Comparison of ENCODE assay signal across 17 cellular contexts in genomic region chr3:131178710-131179375, GRCh38.
DNase-seq lines count a peak whose midpoint lies in the region; ATAC-seq, FAIRE-seq and TF ChIP-seq lines count a peak whose summit lies in the region.
"Had no signal": no experiment of that assay in that cellular context is flagged by ENCODE, and none has a peak within 500 bp of the region (broad histone marks: within the 10 kb centered on the region; RNA-seq: fewer than 3 reads in every experiment).

No MANE protein-coding gene starts in this region.

- TF ChIP-seq CTCF in bronchial epithelial cell (IDR thresholded peaks at IDR 0.05; ENCODE audit: insufficient read depth, low read length, severe bottlenecking) (no peak), left lung (IDR thresholded peaks at IDR 0.05) (no peak), ovary (IDR thresholded peaks at IDR 0.05) (no peak)

- H3K4me1 ChIP-seq in left lung, result no peaks in the 10 kb centered on the region
- H3K4me1 ChIP-seq in ovary (ENCODE audit: insufficient read depth), result no peaks in the 10 kb centered on the region

- H3K27ac ChIP-seq in left lung (no peak overlapping the region), ovary (no peak overlapping the region)
- H3K27ac ChIP-seq: C4-2B had no signal

- no peak for TF ChIP-seq EP300 in ovary (IDR thresholded peaks at IDR 0.05)

- no peak for TF ChIP-seq POLR2A in ovary (IDR thresholded peaks at IDR 0.05)

- H3K36me3 ChIP-seq in bronchial epithelial cell (ENCODE audit: control insufficient read depth, insufficient read depth, low read length), result no peaks in the 10 kb centered on the region
- no peaks in the 10 kb centered on the region for H3K36me3 ChIP-seq in left lung
- no peaks in the 10 kb centered on the region for H3K36me3 ChIP-seq in ovary

- intact Hi-C loops in left lung (cut with DNase I) (no loop called here), ovary (cut with DNase I) (no loop called here)

- H3K9me3 ChIP-seq in left lung (peaks cover 0 to 2% of the 10 kb centered on the region in 2 donors), ovary (no peaks in the 10 kb centered on the region)

- no peaks in the 10 kb centered on the region for H3K27me3 ChIP-seq in bronchial epithelial cell (ENCODE audit: control insufficient read depth, insufficient read depth, low read length)
- H3K27me3 ChIP-seq in left lung, result no peaks in the 10 kb centered on the region
- H3K27me3 ChIP-seq in ovary, result no peaks in the 10 kb centered on the region

- DNase-seq in NCI-H82 (lab: John Stamatoyannopoulos, UW) (peak; percentile 8), NCI-H82 treated with DMSO at 0.1 percent for 48 hours (lab: John Stamatoyannopoulos, UW; ENCODE audit: unreplicated experiment) (no peak), DMS79 treated with DMSO at 0.1 percent for 48 hours (lab: John Stamatoyannopoulos, UW) (peak; percentile 22), bronchial epithelial cell (ENCODE audit: low read depth) (peak; percentile 62), left lung (no peak), MV-4-11 (lab: John Stamatoyannopoulos, UW) (no peak), OCI-M1 (lab: John Stamatoyannopoulos, UW) (no peak), ovary (no peak)
- DNase-seq: CD4-positive, alpha-beta T cell; DMS153; DND-41; EL; H9 had no signal

- 90 to 92% (median 92%) methylated on average over 6 of the region's 6 CpGs for WGBS in ovary, 3 donors

- FAIRE-seq in bronchial epithelial cell (lab: Jason Lieb, UNC), result no peak
- FAIRE-seq: GM12878, GM19239, H1 had no signal

- ATAC-seq in left lung, result peak; percentile 87
- ATAC-seq: GM12878 had no signal

- H3K4me3 ChIP-seq in bronchial epithelial cell (ENCODE audit: low read depth, low read length), result no peak overlapping the region
- H3K4me3 ChIP-seq in left lung, result no peak overlapping the region
- H3K4me3 ChIP-seq in ovary, result no peak overlapping the region
- H3K4me3 ChIP-seq: GM12878 had no signal

Comparison
In these comparisons a context has a peak if more than half of its experiments do, and no peak if none do; other contexts are left out.
1. DNase-seq: peak in NCI-H82 (single experiment), DMS79 treated with DMSO at 0.1 percent for 48 hours (single experiment) and bronchial epithelial cell (single experiment); none in NCI-H82 treated with DMSO at 0.1 percent for 48 hours (single experiment), left lung (0 of 2), MV-4-11 (single experiment), OCI-M1 (single experiment) and ovary (0 of 5).